23 cellular contexts compared by ENCODE assay signal in genomic region chr17:37747222-37747621, GRCh38. TPM values are rescaled to one million over a fixed set of nuclear protein-coding genes. Genes with fewer than 3 reads are reported as not detected.
DNase-seq lines count a peak whose midpoint lies in the region; ATAC-seq, FAIRE-seq and TF ChIP-seq lines count a peak whose summit lies in the region.
"Had no signal": no experiment of that assay in that cellular context is flagged by ENCODE, and none has a peak within 500 bp of the region (broad histone marks: within the 10 kb centered on the region; RNA-seq: fewer than 3 reads in every experiment).

No MANE protein-coding gene starts in this region.

- peaks cover 5% of the 10 kb centered on the region for H3K4me1 ChIP-seq in endodermal cell (ENCODE audit: control insufficient read depth, insufficient read depth, low read length)
- peaks cover 24 to 34% (median 25%) of the 10 kb centered on the region in 4 donors for H3K4me1 ChIP-seq in upper lobe of left lung
- no peaks in the 10 kb centered on the region for H3K4me1 ChIP-seq in small intestine (ENCODE audit: control insufficient read depth in 2 of 2, insufficient read depth in 1 of 2, low read depth in 1 of 2, low read length in 1 of 2)

- TF ChIP-seq CTCF in endodermal cell (conservative IDR thresholded peaks at IDR 0.05) (no peak), upper lobe of left lung (IDR thresholded peaks at IDR 0.05) (no peak)

- no peak overlapping the region for H3K27ac Mint-ChIP-seq in endodermal cell

- peaks cover 29% of the 10 kb centered on the region for H3K4me1 Mint-ChIP-seq in endodermal cell

- H3K36me3 Mint-ChIP-seq in endodermal cell (ENCODE audit: low read depth) = peaks cover 3% of the 10 kb centered on the region
- H3K36me3 Mint-ChIP-seq: IgD-negative memory B cell had no signal

- WGBS in endodermal cell (ENCODE audit: insufficient coverage in 1 of 2, insufficient read length in 1 of 2), 2 experiments = 90 to 92% methylated on average over 2 of the region's 2 CpGs
- 68 to 76% methylated on average over 2 of the region's 2 CpGs for WGBS in upper lobe of left lung, 2 donors
- WGBS in small intestine, 3 donors = 34 to 63% (median 56%) methylated on average over 2 of the region's 2 CpGs

- peaks cover 74% of the 10 kb centered on the region for H3K27me3 Mint-ChIP-seq in endodermal cell (ENCODE audit: insufficient read depth)

- H3K9me3 ChIP-seq in endodermal cell (ENCODE audit: control insufficient read depth, low read length) = no peaks in the 10 kb centered on the region
- H3K9me3 ChIP-seq in upper lobe of left lung = no peaks in the 10 kb centered on the region
- H3K9me3 ChIP-seq in small intestine (ENCODE audit: control insufficient read depth, low read depth) = no peaks in the 10 kb centered on the region
- H3K9me3 ChIP-seq: MG63, Peyer's patch had no signal

- ATAC-seq in GM21528 (IDR thresholded peaks at IDR 0.05; ENCODE audit: low FRiP score, unreplicated experiment) = no peak
- no peak for ATAC-seq in upper lobe of left lung (ENCODE audit: low FRiP score in 2 of 2)
- ATAC-seq: HCT116 had no signal

- TF ChIP-seq EP300 in upper lobe of left lung (IDR thresholded peaks at IDR 0.05) = no peak

- peaks cover 23% of the 10 kb centered on the region for H3K27me3 ChIP-seq in endodermal cell (ENCODE audit: control insufficient read depth, insufficient read depth, low read length, poor library complexity, severe bottlenecking)
- peaks cover 0 to 35% (median 15%) of the 10 kb centered on the region in 4 donors for H3K27me3 ChIP-seq in upper lobe of left lung
- H3K27me3 ChIP-seq in small intestine (ENCODE audit: control insufficient read depth in 2 of 2, insufficient read depth in 2 of 2, low read length in 2 of 2) = peaks cover 0 to 22% of the 10 kb centered on the region in 2 donors

- no peaks in the 10 kb centered on the region for H3K9me3 Mint-ChIP-seq in endodermal cell
- H3K9me3 Mint-ChIP-seq: IgD-negative memory B cell had no signal

- DNase-seq in LHCN-M2 (ENCODE audit: low read depth) (peak; percentile 27), endodermal cell (no peak), myocyte (ENCODE audit: low read depth) (peak; percentile 44), NCI-H446 (lab: John Stamatoyannopoulos, UW) (no peak), upper lobe of left lung (no peak), small intestine (no peak)
- DNase-seq: AML-193, DMS 273 treated with DMSO at 0.1 percent for 48 hours, GOT3, Karpas-422, MG63, NCI-H1092, NCI-H2081, Peyer's patch had no signal

- H3K9ac ChIP-seq in endodermal cell (ENCODE audit: extremely low read depth, low read length, poor library complexity, severe bottlenecking) = no peak overlapping the region

- H3K36me3 ChIP-seq in endodermal cell (ENCODE audit: control insufficient read depth, insufficient read depth, low read length) = no peaks in the 10 kb centered on the region
- H3K36me3 ChIP-seq in upper lobe of left lung = no peaks in the 10 kb centered on the region
- no peaks in the 10 kb centered on the region for H3K36me3 ChIP-seq in small intestine (ENCODE audit: control insufficient read depth in 2 of 2, insufficient read depth in 2 of 2, low read length in 2 of 2)
- H3K36me3 ChIP-seq: MG63, Peyer's patch, SJSA1 had no signal

- H3K27ac ChIP-seq in endodermal cell (ENCODE audit: low read depth, low read length) (no peak overlapping the region), upper lobe of left lung (no peak overlapping the region), small intestine (ENCODE audit: low read depth in 1 of 2, low read length in 1 of 2) (no peak overlapping the region)
- H3K27ac ChIP-seq: C4-2B, SJSA1 had no signal

- no peak for FAIRE-seq in small intestine (lab: Jason Lieb, UNC)
- FAIRE-seq: G401.6, GM19239, HTR-8/SVneo had no signal

- TF ChIP-seq POLR2A in upper lobe of left lung (IDR thresholded peaks at IDR 0.05) = no peak

- H3K4me3 ChIP-seq in endodermal cell (ENCODE audit: low read length) (peak overlapping the region; percentile 91), upper lobe of left lung (no peak overlapping the region), small intestine (ENCODE audit: low read depth in 1 of 2, low read length in 2 of 2) (peak overlapping the region in 1 of 2 donors; percentile 92)
- H3K4me3 ChIP-seq: MG63, SJSA1 had no signal

- peak overlapping the region; percentile 89 for H3K4me3 Mint-ChIP-seq in endodermal cell

RNA-seq across cellular contexts. Expression of gene HNF1B, which starts 2.4 kb away (rescaled TPM):
- total RNA-seq in LHCN-M2 (2014; rRNA removed) (not detected in 2 replicates), endodermal cell (10 to 100 TPM; 39.7 to 42.7 TPM), myocyte (not detected in 2 replicates), upper lobe of left lung (10 to 100 TPM; 14.4 to 31.4 (median 16.0) TPM)
- not detected for polyA plus RNA-seq in LHCN-M2 (2012)
- polyA plus RNA-seq in endodermal cell (2013, experiment 1 of 2) = 4.9 TPM
- 3.9 TPM for polyA plus RNA-seq in endodermal cell (2013, experiment 2 of 2)
- polyA plus RNA-seq in myocyte (2012) = not detected
- 10 to 100 TPM in 2 of 3 donors, 1 to 10 TPM in 1; 10.0 to 18.1 (median 11.9) TPM for polyA plus RNA-seq in small intestine
- total RNA-seq: NCI-H460, SJSA1 had no signal
- polyA plus RNA-seq: IgD-negative memory B cell had no signal

Comparison
In these comparisons a context has a peak if more than half of its experiments do, and no peak if none do; other contexts are left out.
1. DNase-seq: peak in LHCN-M2 (single experiment) and myocyte (single experiment); none in endodermal cell (single experiment), NCI-H446 (0 of 2), upper lobe of left lung (0 of 2) and small intestine (single experiment).
2. RNA of gene HNF1B, which starts 2.4 kb away (total RNA-seq): 39.7 to 42.7 TPM in endodermal cell and 14.4 to 31.4 TPM in upper lobe of left lung; not detected in LHCN-M2 and not detected in myocyte; every median in the first group is over 10 times any median in the second.